ENCODE assay signal across 17 cellular contexts in the genomic region with DNA sequence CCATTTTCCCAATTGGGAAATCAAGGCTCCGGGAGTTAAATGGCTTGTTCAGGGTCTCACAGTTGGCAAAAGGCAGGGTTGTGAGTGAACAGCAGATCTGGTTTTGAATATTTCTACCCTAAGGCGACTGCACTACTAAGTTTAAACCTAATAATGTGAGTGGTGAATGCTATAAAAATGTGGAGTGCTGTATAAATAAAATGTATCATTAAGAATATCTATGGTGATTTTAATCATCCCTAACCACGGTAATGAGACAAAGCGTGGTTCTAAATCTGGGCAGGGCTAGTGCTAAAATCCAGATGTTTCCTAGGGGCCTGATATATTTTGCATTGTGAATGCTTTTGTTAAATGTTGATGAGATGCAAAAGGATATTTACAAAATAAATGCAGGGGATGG. TPM values are rescaled to one million over a fixed set of nuclear protein-coding genes. Genes with fewer than 3 reads are reported as not detected.
A peak's percentile ranks its signal among the peaks of the same experiment; 100 is the strongest.
DNase-seq lines count a peak whose midpoint lies in the region; ATAC-seq and TF ChIP-seq lines count a peak whose summit lies in the region.
"Had no signal": no experiment of that assay in that cellular context is flagged by ENCODE, and none has a peak within 500 bp of the region (broad histone marks: within the 10 kb centered on the region; RNA-seq: fewer than 3 reads in every experiment).

No MANE protein-coding gene starts in this region.

- H3K27me3 ChIP-seq in esophagus muscularis mucosa: no peaks in the 10 kb centered on the region
- H3K27me3 ChIP-seq in neural cell (ENCODE audit: insufficient read depth, low read depth, low read length): no peaks in the 10 kb centered on the region

- H3K4me1 Mint-ChIP-seq in activated T-helper 1 cell treated with anti-CD3 and anti-CD28 coated beads, Interleukin-12 subunit alpha, Interleukin-12 subunit beta, Interleukin-2, Interleukin-4 antibody, amounts not matched to agents 30 ng/mL and 10 ng/mL and 1 ng/mL, durations not matched to agents 14 hours and 24 hours and 36 hours (ENCODE audit: low read depth): no peaks in the 10 kb centered on the region
- H3K4me1 Mint-ChIP-seq: IgD-negative memory B cell had no signal

- no peak for TF ChIP-seq CTCF in esophagus muscularis mucosa (IDR thresholded peaks at IDR 0.05)
- TF ChIP-seq CTCF in neural cell (IDR thresholded peaks at IDR 0.05; ENCODE audit: poor library complexity, severe bottlenecking): no peak

- DNase-seq in DMS79 (lab: John Stamatoyannopoulos, UW) (peak; percentile 13), SK-N-MC (ENCODE audit: low read depth, low spot score) (peak; percentile 70), esophagus muscularis mucosa (ENCODE audit: extremely low spot score) (no peak), mucosa of gallbladder (ENCODE audit: low spot score) (no peak)
- DNase-seq in activated T-helper 1 cell treated with anti-CD3 and anti-CD28 coated beads, Interleukin-12 subunit alpha, Interleukin-12 subunit beta, Interleukin-2, Interleukin-4 antibody, amounts not matched to agents 30 ng/mL and 10 ng/mL and 1 ng/mL, durations not matched to agents 14 hours and 24 hours and 36 hours (ENCODE audit: low spot score): no peak
- DNase-seq: Caco-2, NCI-H1105 treated with DMSO at 0.1 percent for 48 hours, NCI-H187, NCI-H226, NCI-H526 treated with DMSO at 0.1 percent for 48 hours, SIG-M5 had no signal

- TF ChIP-seq EP300 in esophagus muscularis mucosa (IDR thresholded peaks at IDR 0.05) (no peak), neural cell (conservative IDR thresholded peaks at IDR 0.05; ENCODE audit: poor library complexity, severe bottlenecking) (no peak)

- no peak overlapping the region for H2AFZ ChIP-seq in neural cell (ENCODE audit: low read depth, low read length)

- H3K4me3 ChIP-seq in SK-N-MC: peak overlapping the region; percentile 59
- no peak overlapping the region for H3K4me3 ChIP-seq in esophagus muscularis mucosa
- H3K4me3 ChIP-seq in neural cell (ENCODE audit: low read length): no peak overlapping the region

- H4K20me1 ChIP-seq in neural cell (ENCODE audit: insufficient read depth): no peaks in the 10 kb centered on the region

- ATAC-seq in HG03342 (IDR thresholded peaks at IDR 0.05; ENCODE audit: unreplicated experiment): no peak

- H3K4me2 ChIP-seq in neural cell (ENCODE audit: low read length): no peak overlapping the region

- H3K9ac ChIP-seq in SK-N-MC (ENCODE audit: insufficient read length) (no peak overlapping the region), neural cell (ENCODE audit: low read length) (peak overlapping the region; percentile 29)

- TF ChIP-seq POLR2A in esophagus muscularis mucosa (IDR thresholded peaks at IDR 0.05; ENCODE audit: low read depth): no peak

- 64% methylated on average over 4 of the region's 4 CpGs for WGBS in esophagus muscularis mucosa

- no peak for TF ChIP-seq RAD21 in neural cell (conservative IDR thresholded peaks at IDR 0.05)

- H3F3A ChIP-seq in neural cell (ENCODE audit: insufficient read depth, low read length, poor library complexity, severe bottlenecking): no peaks in the 10 kb centered on the region

- no peaks in the 10 kb centered on the region for H3K9me2 ChIP-seq in neural cell (ENCODE audit: insufficient read depth, low read length)

- H3K9me3 Mint-ChIP-seq in activated T-helper 1 cell treated with anti-CD3 and anti-CD28 coated beads, Interleukin-12 subunit alpha, Interleukin-12 subunit beta, Interleukin-2, Interleukin-4 antibody, amounts not matched to agents 30 ng/mL and 10 ng/mL and 1 ng/mL, durations not matched to agents 14 hours and 24 hours and 36 hours: no peaks in the 10 kb centered on the region
- H3K9me3 Mint-ChIP-seq: IgD-negative memory B cell had no signal

- H3K4me3 Mint-ChIP-seq in activated T-helper 1 cell treated with anti-CD3 and anti-CD28 coated beads, Interleukin-12 subunit alpha, Interleukin-12 subunit beta, Interleukin-2, Interleukin-4 antibody, amounts not matched to agents 30 ng/mL and 10 ng/mL and 1 ng/mL, durations not matched to agents 14 hours and 24 hours and 36 hours: no peak overlapping the region
- H3K4me3 Mint-ChIP-seq: IgD-negative memory B cell had no signal

- no peaks in the 10 kb centered on the region for H3K36me3 ChIP-seq in SK-N-MC (ENCODE audit: insufficient read depth, low read length)
- no peaks in the 10 kb centered on the region for H3K36me3 ChIP-seq in esophagus muscularis mucosa
- H3K36me3 ChIP-seq in neural cell (ENCODE audit: insufficient read depth, low read length): no peaks in the 10 kb centered on the region

- H3K36me3 Mint-ChIP-seq in activated T-helper 1 cell treated with anti-CD3 and anti-CD28 coated beads, Interleukin-12 subunit alpha, Interleukin-12 subunit beta, Interleukin-2, Interleukin-4 antibody, amounts not matched to agents 30 ng/mL and 10 ng/mL and 1 ng/mL, durations not matched to agents 14 hours and 24 hours and 36 hours (ENCODE audit: low read depth): no peaks in the 10 kb centered on the region

- H3K9me3 ChIP-seq in SK-N-MC (ENCODE audit: low read depth, low read length) (no peaks in the 10 kb centered on the region), esophagus muscularis mucosa (no peaks in the 10 kb centered on the region), neural cell (ENCODE audit: low read length) (no peaks in the 10 kb centered on the region)
- H3K9me3 ChIP-seq: Caco-2 had no signal

- peaks cover 4% of the 10 kb centered on the region for H3K27me3 Mint-ChIP-seq in activated T-helper 1 cell treated with anti-CD3 and anti-CD28 coated beads, Interleukin-12 subunit alpha, Interleukin-12 subunit beta, Interleukin-2, Interleukin-4 antibody, amounts not matched to agents 30 ng/mL and 10 ng/mL and 1 ng/mL, durations not matched to agents 14 hours and 24 hours and 36 hours (ENCODE audit: insufficient read depth)
- H3K27me3 Mint-ChIP-seq: IgD-negative memory B cell had no signal

- peaks cover 21% of the 10 kb centered on the region for H3K79me2 ChIP-seq in neural cell (replicated peaks; ENCODE audit: insufficient read depth, low read length)

- peaks cover 64 to 99% (median 83%) of the 10 kb centered on the region in 4 donors for H3K4me1 ChIP-seq in esophagus muscularis mucosa

- no peak overlapping the region for H3K27ac Mint-ChIP-seq in activated T-helper 1 cell treated with anti-CD3 and anti-CD28 coated beads, Interleukin-12 subunit alpha, Interleukin-12 subunit beta, Interleukin-2, Interleukin-4 antibody, amounts not matched to agents 30 ng/mL and 10 ng/mL and 1 ng/mL, durations not matched to agents 14 hours and 24 hours and 36 hours
- H3K27ac Mint-ChIP-seq: IgD-negative memory B cell had no signal

- H3K27ac ChIP-seq in SK-N-MC (peak overlapping the region; percentile 53; the same call in 1 of the 2 replicates), esophagus muscularis mucosa (replicated peaks in 1 of 4) (peak overlapping the region; percentile 54 to 74 (median 66)), neural cell (ENCODE audit: low read length) (peak overlapping the region; percentile 34)

- intact Hi-C loops in esophagus muscularis mucosa (cut with DNase I): loop anchor here (10.0 kb wide), 1 partner anchor 160 kb away; no protein-coding TSS in a partner anchor
- intact Hi-C loops in activated T-helper 1 cell treated with anti-CD3 and anti-CD28 coated beads, Interleukin-12 subunit alpha, Interleukin-12 subunit beta, Interleukin-2, Interleukin-4 antibody, amounts not matched to agents 30 ng/mL and 10 ng/mL and 1 ng/mL, durations not matched to agents 14 hours and 24 hours and 36 hours (cut with micrococcal nuclease): no loop called here

TF ChIP-seq in neural cell, 6 proteins besides CTCF, POLR2A, EP300 and RAD21:
- TF ChIP-seq, protein P1, sequence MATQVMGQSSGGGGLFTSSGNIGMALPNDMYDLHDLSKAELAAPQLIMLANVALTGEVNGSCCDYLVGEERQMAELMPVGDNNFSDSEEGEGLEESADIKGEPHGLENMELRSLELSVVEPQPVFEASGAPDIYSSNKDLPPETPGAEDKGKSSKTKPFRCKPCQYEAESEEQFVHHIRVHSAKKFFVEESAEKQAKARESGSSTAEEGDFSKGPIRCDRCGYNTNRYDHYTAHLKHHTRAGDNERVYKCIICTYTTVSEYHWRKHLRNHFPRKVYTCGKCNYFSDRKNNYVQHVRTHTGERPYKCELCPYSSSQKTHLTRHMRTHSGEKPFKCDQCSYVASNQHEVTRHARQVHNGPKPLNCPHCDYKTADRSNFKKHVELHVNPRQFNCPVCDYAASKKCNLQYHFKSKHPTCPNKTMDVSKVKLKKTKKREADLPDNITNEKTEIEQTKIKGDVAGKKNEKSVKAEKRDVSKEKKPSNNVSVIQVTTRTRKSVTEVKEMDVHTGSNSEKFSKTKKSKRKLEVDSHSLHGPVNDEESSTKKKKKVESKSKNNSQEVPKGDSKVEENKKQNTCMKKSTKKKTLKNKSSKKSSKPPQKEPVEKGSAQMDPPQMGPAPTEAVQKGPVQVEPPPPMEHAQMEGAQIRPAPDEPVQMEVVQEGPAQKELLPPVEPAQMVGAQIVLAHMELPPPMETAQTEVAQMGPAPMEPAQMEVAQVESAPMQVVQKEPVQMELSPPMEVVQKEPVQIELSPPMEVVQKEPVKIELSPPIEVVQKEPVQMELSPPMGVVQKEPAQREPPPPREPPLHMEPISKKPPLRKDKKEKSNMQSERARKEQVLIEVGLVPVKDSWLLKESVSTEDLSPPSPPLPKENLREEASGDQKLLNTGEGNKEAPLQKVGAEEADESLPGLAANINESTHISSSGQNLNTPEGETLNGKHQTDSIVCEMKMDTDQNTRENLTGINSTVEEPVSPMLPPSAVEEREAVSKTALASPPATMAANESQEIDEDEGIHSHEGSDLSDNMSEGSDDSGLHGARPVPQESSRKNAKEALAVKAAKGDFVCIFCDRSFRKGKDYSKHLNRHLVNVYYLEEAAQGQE (IDR thresholded peaks at IDR 0.05; ENCODE audit: borderline replicate concordance): no peak
- TF ChIP-seq MXI1 (conservative IDR thresholded peaks at IDR 0.05; ENCODE audit: poor library complexity, severe bottlenecking) (no peak), EZH2 (IDR thresholded peaks at IDR 0.05; ENCODE audit: borderline replicate concordance, insufficient read depth, low read length, poor library complexity, severe bottlenecking) (no peak), SMC3 (conservative IDR thresholded peaks at IDR 0.05; ENCODE audit: poor library complexity) (no peak), TAF1 (IDR thresholded peaks at IDR 0.05; ENCODE audit: low read depth) (no peak), POLR2AphosphoS5 (IDR thresholded peaks at IDR 0.05) (no peak)

RNA-seq across cellular contexts. Expression of a gene that starts 58.0 kb away (rescaled TPM):
- 10 to 100 TPM; 27.7 to 70.1 (median 50.2) TPM for total RNA-seq in esophagus muscularis mucosa
- 8.4 and 9.4 TPM in 2 replicates for polyA plus RNA-seq in neural cell
- polyA minus RNA-seq in neural cell: 23.4 and 26.5 TPM in 2 replicates
- total RNA-seq in activated T-helper 1 cell treated with anti-CD3 and anti-CD28 coated beads, Interleukin-12 subunit alpha, Interleukin-12 subunit beta, Interleukin-2, Interleukin-4 antibody, amounts not matched to agents 30 ng/mL and 10 ng/mL and 1 ng/mL, durations not matched to agents 14 hours and 24 hours and 36 hours: 1.7 and 2.0 TPM in 2 replicates
- 25.1 TPM for total RNA-seq in mucosa of gallbladder
- total RNA-seq: HT1080, LHCN-M2, OCI-LY7 had no signal

Comparison
In these comparisons a context has a peak if more than half of its experiments do, and no peak if none do; other contexts are left out.
1. DNase-seq: peak in DMS79 (single experiment) and SK-N-MC (single experiment); none in esophagus muscularis mucosa (single experiment), activated T-helper 1 cell treated with anti-CD3 and anti-CD28 coated beads, Interleukin-12 subunit alpha, Interleukin-12 subunit beta, Interleukin-2, Interleukin-4 antibody, amounts not matched to agents 30 ng/mL and 10 ng/mL and 1 ng/mL, durations not matched to agents 14 hours and 24 hours and 36 hours (single experiment) and mucosa of gallbladder (single experiment).
2. Peak in every context shown above with its lines, with median percentiles within 50 percentile points of each other: H3K27ac ChIP-seq.